In genomic region chr12:57637364-57637763, GRCh38 we compare ENCODE assay signal across 21 cellular contexts. TPM values are rescaled to one million over a fixed set of nuclear protein-coding genes. Genes with fewer than 3 reads are reported as not detected.
A peak's percentile ranks its signal among the peaks of the same experiment; 100 is the strongest.
DNase-seq lines count a peak whose midpoint lies in the region; FAIRE-seq and TF ChIP-seq lines count a peak whose summit lies in the region.
"Had no signal": no experiment of that assay in that cellular context is flagged by ENCODE, and none has a peak within 500 bp of the region (broad histone marks: within the 10 kb centered on the region; RNA-seq: fewer than 3 reads in every experiment).

No MANE protein-coding gene starts in this region.

- DNase-seq in AG08395 (ENCODE audit: low spot score) (peak; percentile 0), NAMALWA (ENCODE audit: low spot score) (peak; percentile 51), choroid plexus epithelial cell (ENCODE audit: low read depth) (no peak), CD1c-positive myeloid dendritic cell (ENCODE audit: extremely low spot score) (no peak), kidney (no peak), NCI-H1048 (lab: John Stamatoyannopoulos, UW) (no peak)
- DNase-seq: aorta; cerebellar nuclear complex; DND-41; effector CD4-positive, alpha-beta T cell; lower lobe of right lung; MG63; NCI-H1694; NCI-H69; PC-9; stimulated activated naive B cell treated with anti-CD40 and anti-IgM and Interleukin-4, amounts not matched to agents 10 μg/mL and 1 μg/mL and 100 μg/mL, for 72 hours had no signal

- FAIRE-seq in kidney (lab: Jason Lieb, UNC) = no peak
- FAIRE-seq: keratinocyte had no signal

- H3F3A ChIP-seq in DOHH2 (ENCODE audit: control insufficient read depth, insufficient read depth) = no peaks in the 10 kb centered on the region

- H3K4me1 ChIP-seq in DOHH2 (ENCODE audit: control insufficient read depth, low read length) (peaks cover 11% of the 10 kb centered on the region), kidney (ENCODE audit: control insufficient read depth in 1 of 2, insufficient read depth in 1 of 2, low read depth in 1 of 2, low read length in 2 of 2) (no peaks in the 10 kb centered on the region)

- no peak overlapping the region for H3K27ac ChIP-seq in DOHH2 (ENCODE audit: low read depth, low read length)
- H3K27ac ChIP-seq in kidney (ENCODE audit: low read depth in 2 of 2, low read length in 2 of 2) = no peak overlapping the region
- H3K27ac ChIP-seq: lower lobe of right lung, PC-9, vagina, VCaP had no signal

- no peak overlapping the region for H3K9ac ChIP-seq in kidney (ENCODE audit: low read length in 2 of 2)

- no peaks in the 10 kb centered on the region for H3K9me3 ChIP-seq in DOHH2 (ENCODE audit: control insufficient read depth, insufficient read depth, low read length)
- H3K9me3 ChIP-seq in kidney (ENCODE audit: control insufficient read depth in 1 of 2, low read length in 2 of 2) = no peaks in the 10 kb centered on the region
- H3K9me3 ChIP-seq: lower lobe of right lung, MG63, vagina had no signal

- TF ChIP-seq CTCF in DOHH2 (IDR thresholded peaks at IDR 0.05; ENCODE audit: low read depth, low read length, poor library complexity, severe bottlenecking) = peak; percentile 25
- TF ChIP-seq CTCF in choroid plexus epithelial cell (conservative IDR thresholded peaks at IDR 0.05; ENCODE audit: low read depth, low read length) = peak; percentile 10
- no peak for TF ChIP-seq CTCF in kidney (IDR thresholded peaks at IDR 0.05; ENCODE audit: borderline replicate concordance, extremely low read depth, insufficient read depth)

- H3K79me2 ChIP-seq in DOHH2 (ENCODE audit: control insufficient read depth, low read length) = no peaks in the 10 kb centered on the region

- H3K36me3 ChIP-seq in DOHH2 (ENCODE audit: control insufficient read depth, low read length) (no peaks in the 10 kb centered on the region), kidney (ENCODE audit: control insufficient read depth in 1 of 2, insufficient read depth in 2 of 2, low read length in 2 of 2) (no peaks in the 10 kb centered on the region)
- H3K36me3 ChIP-seq: lower lobe of right lung, MG63, vagina had no signal

- no peak overlapping the region for H3K4me2 ChIP-seq in DOHH2 (ENCODE audit: low read length)
- H3K4me2 ChIP-seq: PC-9, smooth muscle cell had no signal

- no peaks in the 10 kb centered on the region for H4K20me1 ChIP-seq in DOHH2 (ENCODE audit: control insufficient read depth, insufficient read depth, low read depth, low read length)

- H3K9me2 ChIP-seq in DOHH2 (replicated peaks; ENCODE audit: control insufficient read depth, low read length) = no peaks in the 10 kb centered on the region

- H3K4me3 ChIP-seq in DOHH2 (ENCODE audit: low read length) = no peak overlapping the region
- no peak overlapping the region for H3K4me3 ChIP-seq in choroid plexus epithelial cell (ENCODE audit: low read depth, low read length)
- H3K4me3 ChIP-seq in kidney (ENCODE audit: low read length in 2 of 2) = no peak overlapping the region
- H3K4me3 ChIP-seq: lower lobe of right lung, MG63, PC-9, smooth muscle cell, vagina had no signal

- peaks cover 46% of the 10 kb centered on the region for H3K27me3 ChIP-seq in DOHH2 (ENCODE audit: control insufficient read depth, low read length)
- H3K27me3 ChIP-seq: vagina had no signal

- intact Hi-C loops in kidney (cut with DNase I) = no loop called here

RNA-seq across cellular contexts. Expression of gene B4GALNT1, which starts 4.4 kb away (rescaled TPM):
- total RNA-seq in kidney = 2.0 TPM
- 1.6 TPM for polyA plus RNA-seq in kidney (ENCODE audit: insufficient read depth, low read depth, low replicate concordance)

RNA-seq across cellular contexts. Expression of gene ARHGEF25, which starts 26.1 kb away (rescaled TPM):
- 15.0 TPM for total RNA-seq in kidney
- 10.9 TPM for polyA plus RNA-seq in kidney (ENCODE audit: insufficient read depth, low read depth, low replicate concordance)

RNA-seq across cellular contexts. Expression of gene DTX3, which starts 32.7 kb away (rescaled TPM):
- 34.5 TPM for total RNA-seq in kidney
- 41.2 TPM for polyA plus RNA-seq in kidney (ENCODE audit: insufficient read depth, low read depth, low replicate concordance)

RNA-seq across cellular contexts. Expression of gene PIP4K2C, which starts 46.4 kb away (rescaled TPM):
- total RNA-seq in kidney = 52.4 TPM
- 43.2 TPM for polyA plus RNA-seq in kidney (ENCODE audit: insufficient read depth, low read depth, low replicate concordance)

RNA-seq across cellular contexts. Expression of gene OS9, which starts 56.6 kb away (rescaled TPM):
- 325 TPM for total RNA-seq in kidney
- polyA plus RNA-seq in kidney (ENCODE audit: insufficient read depth, low read depth, low replicate concordance) = 256 TPM

Comparison
In these comparisons a context has a peak if more than half of its experiments do, and no peak if none do; other contexts are left out.
1. DNase-seq: peak in AG08395 (single experiment) and NAMALWA (single experiment); none in choroid plexus epithelial cell (single experiment), CD1c-positive myeloid dendritic cell (single experiment), kidney (single experiment) and NCI-H1048 (single experiment).